ENCODE assay signal across 34 cellular contexts in the genomic region with DNA sequence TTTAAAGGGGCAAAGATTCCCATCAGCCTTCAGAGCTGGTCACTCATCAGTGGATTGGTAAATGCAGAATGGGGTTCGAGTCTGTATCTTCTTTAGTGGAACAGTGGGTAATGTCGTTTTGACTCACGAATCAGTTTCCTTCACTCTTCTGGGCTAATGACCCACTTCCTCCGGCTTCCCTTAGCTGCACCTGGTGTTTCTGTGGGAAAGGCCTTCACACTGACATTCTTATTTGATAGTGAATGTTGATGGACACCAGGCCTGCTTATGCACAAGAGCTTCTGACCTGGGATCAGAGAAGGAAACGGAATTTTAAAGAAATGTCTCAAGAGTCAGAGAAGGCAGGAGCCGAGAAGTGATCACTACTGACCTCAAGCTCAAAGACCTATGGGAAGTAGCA.
"Had no signal": no experiment of that assay in that cellular context is flagged by ENCODE, and none has a peak within 500 bp of the region (broad histone marks: within the 10 kb centered on the region; RNA-seq: fewer than 3 reads in every experiment).

No MANE protein-coding gene starts in this region.

- DNase-seq: Karpas-422, Kasumi-1, KG1, MG63, MM.1S, MV-4-11, NCI-H1048, NCI-H1092, NCI-H1092 treated with DMSO at 0.1 percent for 48 hours, NCI-H1105, NCI-H1105 treated with DMSO at 0.1 percent for 48 hours, NCI-H1417, NCI-H1417 treated with DMSO at 0.1 percent for 48 hours, NCI-H1436, NCI-H1436 treated with DMSO at 0.1 percent for 48 hours, NCI-H146, NCI-H1694, NCI-H1694 treated with DMSO at 0.1 percent for 48 hours, NCI-H187, NCI-H187 treated with DMSO at 0.1 percent for 48 hours, NCI-H1930, NCI-H2029, NCI-H2029 treated with DMSO at 0.1 percent for 48 hours, NCI-H2081, NCI-H2081 treated with DMSO at 0.1 percent for 48 hours, NCI-H2107, NCI-H2171, NCI-H2171 treated with DMSO at 0.1 percent for 48 hours, NCI-H2227 treated with DMSO at 0.1 percent for 48 hours, NCI-H226, NCI-H345, NCI-H446, NCI-H446 treated with DMSO at 0.1 percent for 48 hours, NCI-H510A had no signal
